In the genomic region with DNA sequence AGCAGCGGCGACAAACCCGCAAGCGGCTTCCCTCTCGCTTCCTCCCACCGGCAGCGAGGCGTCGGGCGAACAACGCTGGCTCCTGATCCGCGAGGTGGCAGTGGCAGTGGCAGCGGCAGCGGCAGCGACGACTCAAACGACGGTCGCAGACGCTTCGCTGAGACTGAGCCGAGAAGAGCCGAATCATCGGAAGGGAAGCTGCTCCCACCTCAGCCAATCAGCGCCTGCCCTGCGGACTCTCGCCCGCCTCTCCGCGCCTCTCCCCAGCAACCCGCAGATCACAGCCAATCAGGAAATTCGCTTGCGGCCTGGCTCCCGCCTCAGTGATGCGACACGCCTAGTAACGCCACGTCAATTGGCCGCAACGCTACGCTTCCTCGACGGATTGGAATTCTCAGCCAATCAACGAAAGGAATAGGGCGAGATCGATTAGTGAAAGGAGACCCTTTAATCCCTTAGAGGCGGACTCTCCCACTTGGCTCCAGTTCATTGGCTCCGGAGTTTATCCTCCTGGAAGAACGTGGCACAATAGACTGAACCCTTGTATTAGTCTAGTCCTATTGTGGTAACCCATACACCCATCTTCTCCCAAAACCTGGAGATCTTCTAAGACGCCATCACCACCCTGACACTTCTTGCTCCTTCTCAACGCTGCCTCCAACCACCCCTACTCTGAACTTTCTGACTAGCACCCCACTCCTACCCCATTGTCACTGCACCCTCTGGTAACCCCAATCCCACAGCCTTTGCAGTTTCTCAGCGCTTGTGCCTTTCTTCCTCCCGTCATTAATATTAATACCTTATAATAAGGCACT, we compare ENCODE assay signal across 1 cellular context.
TF ChIP-seq lines count a peak whose summit lies in the region.

TSS of gene VCP (minus strand) at position 165 of the 815 bp plus-strand sequence. CDS start 272 bp downstream, outside the sequence.

TF ChIP-seq in HepG2, 621 proteins besides CTCF, POLR2A, EP300 and RAD21 (continued from another document and continues in another):
- no peak for TF ChIP-seq NFE2L2 (IDR thresholded peaks at IDR 0.05; ENCODE audit: low read length)
- TF ChIP-seq, protein P1, sequence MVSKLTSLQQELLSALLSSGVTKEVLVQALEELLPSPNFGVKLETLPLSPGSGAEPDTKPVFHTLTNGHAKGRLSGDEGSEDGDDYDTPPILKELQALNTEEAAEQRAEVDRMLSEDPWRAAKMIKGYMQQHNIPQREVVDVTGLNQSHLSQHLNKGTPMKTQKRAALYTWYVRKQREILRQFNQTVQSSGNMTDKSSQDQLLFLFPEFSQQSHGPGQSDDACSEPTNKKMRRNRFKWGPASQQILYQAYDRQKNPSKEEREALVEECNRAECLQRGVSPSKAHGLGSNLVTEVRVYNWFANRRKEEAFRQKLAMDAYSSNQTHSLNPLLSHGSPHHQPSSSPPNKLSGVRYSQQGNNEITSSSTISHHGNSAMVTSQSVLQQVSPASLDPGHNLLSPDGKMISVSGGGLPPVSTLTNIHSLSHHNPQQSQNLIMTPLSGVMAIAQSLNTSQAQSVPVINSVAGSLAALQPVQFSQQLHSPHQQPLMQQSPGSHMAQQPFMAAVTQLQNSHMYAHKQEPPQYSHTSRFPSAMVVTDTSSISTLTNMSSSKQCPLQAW (CRISPR knock-in tag; IDR thresholded peaks at IDR 0.05) = no peak; the same call in 1 of the 2 replicates
- TF ChIP-seq HMGA1 (CRISPR knock-in tag; conservative IDR thresholded peaks at IDR 0.05) = no peak
- peak; percentile 68; the same call in 1 of the 2 replicates for TF ChIP-seq ERF (CRISPR knock-in tag; IDR thresholded peaks at IDR 0.05)
- no peak for TF ChIP-seq JUN (CRISPR knock-in tag; IDR thresholded peaks at IDR 0.05)
- no peak for TF ChIP-seq NPAS2 (CRISPR knock-in tag; IDR thresholded peaks at IDR 0.05; ENCODE audit: borderline replicate concordance)
- TF ChIP-seq, protein P2, sequence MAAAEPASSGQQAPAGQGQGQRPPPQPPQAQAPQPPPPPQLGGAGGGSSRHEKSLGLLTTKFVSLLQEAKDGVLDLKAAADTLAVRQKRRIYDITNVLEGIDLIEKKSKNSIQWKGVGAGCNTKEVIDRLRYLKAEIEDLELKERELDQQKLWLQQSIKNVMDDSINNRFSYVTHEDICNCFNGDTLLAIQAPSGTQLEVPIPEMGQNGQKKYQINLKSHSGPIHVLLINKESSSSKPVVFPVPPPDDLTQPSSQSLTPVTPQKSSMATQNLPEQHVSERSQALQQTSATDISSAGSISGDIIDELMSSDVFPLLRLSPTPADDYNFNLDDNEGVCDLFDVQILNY (CRISPR knock-in tag; conservative IDR thresholded peaks at IDR 0.05) = no peak; the same call in 1 of the 2 replicates
- no peak for TF ChIP-seq RAD51 (IDR thresholded peaks at IDR 0.05; ENCODE audit: borderline replicate concordance)
- TF ChIP-seq BCLAF1 (IDR thresholded peaks at IDR 0.05) = no peak
- TF ChIP-seq, protein P3, sequence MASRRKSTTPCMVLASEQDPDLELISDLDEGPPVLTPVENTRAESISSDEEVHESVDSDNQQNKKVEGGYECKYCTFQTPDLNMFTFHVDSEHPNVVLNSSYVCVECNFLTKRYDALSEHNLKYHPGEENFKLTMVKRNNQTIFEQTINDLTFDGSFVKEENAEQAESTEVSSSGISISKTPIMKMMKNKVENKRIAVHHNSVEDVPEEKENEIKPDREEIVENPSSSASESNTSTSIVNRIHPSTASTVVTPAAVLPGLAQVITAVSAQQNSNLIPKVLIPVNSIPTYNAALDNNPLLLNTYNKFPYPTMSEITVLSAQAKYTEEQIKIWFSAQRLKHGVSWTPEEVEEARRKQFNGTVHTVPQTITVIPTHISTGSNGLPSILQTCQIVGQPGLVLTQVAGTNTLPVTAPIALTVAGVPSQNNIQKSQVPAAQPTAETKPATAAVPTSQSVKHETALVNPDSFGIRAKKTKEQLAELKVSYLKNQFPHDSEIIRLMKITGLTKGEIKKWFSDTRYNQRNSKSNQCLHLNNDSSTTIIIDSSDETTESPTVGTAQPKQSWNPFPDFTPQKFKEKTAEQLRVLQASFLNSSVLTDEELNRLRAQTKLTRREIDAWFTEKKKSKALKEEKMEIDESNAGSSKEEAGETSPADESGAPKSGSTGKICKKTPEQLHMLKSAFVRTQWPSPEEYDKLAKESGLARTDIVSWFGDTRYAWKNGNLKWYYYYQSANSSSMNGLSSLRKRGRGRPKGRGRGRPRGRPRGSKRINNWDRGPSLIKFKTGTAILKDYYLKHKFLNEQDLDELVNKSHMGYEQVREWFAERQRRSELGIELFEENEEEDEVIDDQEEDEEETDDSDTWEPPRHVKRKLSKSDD (CRISPR knock-in tag; IDR thresholded peaks at IDR 0.05; ENCODE audit: low read depth) = no peak; the same call in 1 of the 2 replicates
- peak; percentile 27 for TF ChIP-seq TEAD3 (CRISPR knock-in tag; optimal IDR thresholded peaks at IDR 0.05; ENCODE audit: borderline replicate concordance)
- TF ChIP-seq, protein P4, sequence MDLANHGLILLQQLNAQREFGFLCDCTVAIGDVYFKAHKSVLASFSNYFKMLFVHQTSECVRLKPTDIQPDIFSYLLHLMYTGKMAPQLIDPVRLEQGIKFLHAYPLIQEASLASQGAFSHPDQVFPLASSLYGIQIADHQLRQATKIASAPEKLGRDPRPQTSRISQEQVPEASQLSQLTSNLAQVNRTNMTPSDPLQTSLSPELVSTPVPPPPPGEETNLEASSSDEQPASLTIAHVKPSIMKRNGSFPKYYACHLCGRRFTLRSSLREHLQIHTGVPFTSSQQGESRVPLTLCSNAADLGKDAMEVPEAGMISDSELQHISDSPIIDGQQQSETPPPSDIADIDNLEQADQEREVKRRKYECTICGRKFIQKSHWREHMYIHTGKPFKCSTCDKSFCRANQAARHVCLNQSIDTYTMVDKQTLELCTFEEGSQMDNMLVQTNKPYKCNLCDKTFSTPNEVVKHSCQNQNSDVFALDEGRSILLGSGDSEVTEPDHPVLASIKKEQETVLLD (CRISPR knock-in tag; IDR thresholded peaks at IDR 0.05; ENCODE audit: low read depth) = no peak
- TF ChIP-seq CCDC6 (CRISPR knock-in tag; IDR thresholded peaks at IDR 0.05) = no peak
- TF ChIP-seq ESRRA (CRISPR knock-in tag; IDR thresholded peaks at IDR 0.05; ENCODE audit: low read depth) = no peak
- TF ChIP-seq ZNF501 (CRISPR knock-in tag; IDR thresholded peaks at IDR 0.05) = no peak; the same call in 1 of the 2 replicates
- TF ChIP-seq CHCHD3 (CRISPR knock-in tag; IDR thresholded peaks at IDR 0.05) = no peak; the same call in 1 of the 2 replicates
- TF ChIP-seq, protein P5, sequence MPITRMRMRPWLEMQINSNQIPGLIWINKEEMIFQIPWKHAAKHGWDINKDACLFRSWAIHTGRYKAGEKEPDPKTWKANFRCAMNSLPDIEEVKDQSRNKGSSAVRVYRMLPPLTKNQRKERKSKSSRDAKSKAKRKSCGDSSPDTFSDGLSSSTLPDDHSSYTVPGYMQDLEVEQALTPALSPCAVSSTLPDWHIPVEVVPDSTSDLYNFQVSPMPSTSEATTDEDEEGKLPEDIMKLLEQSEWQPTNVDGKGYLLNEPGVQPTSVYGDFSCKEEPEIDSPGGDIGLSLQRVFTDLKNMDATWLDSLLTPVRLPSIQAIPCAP (CRISPR knock-in tag; IDR thresholded peaks at IDR 0.05; ENCODE audit: low read depth) = no peak
- no peak; the same call in 1 of the 2 replicates for TF ChIP-seq ZNF329 (CRISPR knock-in tag; IDR thresholded peaks at IDR 0.05; ENCODE audit: low read depth)
- no peak; the same call in 1 of the 2 replicates for TF ChIP-seq GFI1 (CRISPR knock-in tag; IDR thresholded peaks at IDR 0.05; ENCODE audit: borderline replicate concordance)
- TF ChIP-seq ZNF580 (CRISPR knock-in tag; IDR thresholded peaks at IDR 0.05; ENCODE audit: borderline replicate concordance, low read depth) = 0 out of 2 replicates have a peak, but pooled peaks have one; percentile 6
- no peak; the same call in 1 of the 2 replicates for TF ChIP-seq SP5 (CRISPR knock-in tag; IDR thresholded peaks at IDR 0.05; ENCODE audit: borderline replicate concordance, low read depth)
- no peak for TF ChIP-seq ZNF572 (CRISPR knock-in tag; IDR thresholded peaks at IDR 0.05)
- no peak; the same call in 1 of the 2 replicates for TF ChIP-seq ARNT2 (CRISPR knock-in tag; IDR thresholded peaks at IDR 0.05; ENCODE audit: low read depth)
- TF ChIP-seq ZIK1 (CRISPR knock-in tag; IDR thresholded peaks at IDR 0.05; ENCODE audit: borderline replicate concordance, low read depth) = peak; percentile 64; the same call in 1 of the 2 replicates
- TF ChIP-seq REL (CRISPR knock-in tag; conservative IDR thresholded peaks at IDR 0.05) = no peak
- TF ChIP-seq, protein P6, sequence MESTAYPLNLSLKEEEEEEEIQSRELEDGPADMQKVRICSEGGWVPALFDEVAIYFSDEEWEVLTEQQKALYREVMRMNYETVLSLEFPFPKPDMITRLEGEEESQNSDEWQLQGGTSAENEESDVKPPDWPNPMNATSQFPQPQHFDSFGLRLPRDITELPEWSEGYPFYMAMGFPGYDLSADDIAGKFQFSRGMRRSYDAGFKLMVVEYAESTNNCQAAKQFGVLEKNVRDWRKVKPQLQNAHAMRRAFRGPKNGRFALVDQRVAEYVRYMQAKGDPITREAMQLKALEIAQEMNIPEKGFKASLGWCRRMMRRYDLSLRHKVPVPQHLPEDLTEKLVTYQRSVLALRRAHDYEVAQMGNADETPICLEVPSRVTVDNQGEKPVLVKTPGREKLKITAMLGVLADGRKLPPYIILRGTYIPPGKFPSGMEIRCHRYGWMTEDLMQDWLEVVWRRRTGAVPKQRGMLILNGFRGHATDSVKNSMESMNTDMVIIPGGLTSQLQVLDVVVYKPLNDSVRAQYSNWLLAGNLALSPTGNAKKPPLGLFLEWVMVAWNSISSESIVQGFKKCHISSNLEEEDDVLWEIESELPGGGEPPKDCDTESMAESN (CRISPR knock-in tag; conservative IDR thresholded peaks at IDR 0.05) = peak; percentile 78; the same call in 1 of the 2 replicates
- no peak; the same call in 1 of the 2 replicates for TF ChIP-seq ZNF567 (CRISPR knock-in tag; IDR thresholded peaks at IDR 0.05; ENCODE audit: borderline replicate concordance)
- no peak for TF ChIP-seq SUZ12 (IDR thresholded peaks at IDR 0.05; ENCODE audit: low read depth, low read length)
- TF ChIP-seq JDP2 (CRISPR knock-in tag; IDR thresholded peaks at IDR 0.05; ENCODE audit: borderline replicate concordance) = no peak
- TF ChIP-seq E2F2 (CRISPR knock-in tag; IDR thresholded peaks at IDR 0.05; ENCODE audit: borderline replicate concordance) = 0 out of 2 replicates have a peak, but pooled peaks have one; percentile 53
